In genomic region chr10:85606401-85606800, GRCh38 we compare ENCODE assay signal across 16 cellular contexts.
"Had no signal": no experiment of that assay in that cellular context is flagged by ENCODE, and none has a peak within 500 bp of the region (broad histone marks: within the 10 kb centered on the region; RNA-seq: fewer than 3 reads in every experiment).

No MANE protein-coding gene starts in this region.

- H3K79me2 ChIP-seq: hepatocyte had no signal

- H3K4me1 Mint-ChIP-seq: stimulated activated naive B cell treated with anti-CD40 and anti-IgM and Interleukin-4, amounts not matched to agents 10 μg/mL and 1 μg/mL and 100 μg/mL, for 72 hours had no signal

- H3K4me3 ChIP-seq: hepatocyte, mucosa of descending colon, sigmoid colon, skin epidermis, testis, transverse colon had no signal

- H3K36me3 ChIP-seq: neutrophil, sigmoid colon, transverse colon had no signal

- H2AFZ ChIP-seq: hepatocyte had no signal

- DNase-seq: effector memory CD8-positive, alpha-beta T cell; erythroblast; foreskin melanocyte; kidney glomerular epithelial cell; mucosa of descending colon; naive thymus-derived CD8-positive, alpha-beta T cell; sigmoid colon; stimulated activated CD4-positive, alpha-beta T cell treated with anti-CD3 and anti-CD28 coated beads, Interleukin-2, amount 100 ng/mL, for 24 hours; stimulated activated CD4-positive, alpha-beta T cell treated with anti-CD3 and anti-CD28 coated beads, Interleukin-4, amount 100 ng/mL, for 4 hours; stimulated activated naive B cell treated with anti-CD40 and anti-IgM and Interleukin-4, amounts not matched to agents 10 μg/mL and 1 μg/mL and 100 μg/mL, for 72 hours; stimulated activated naive CD8-positive, alpha-beta T cell treated with anti-CD3 and anti-CD28 coated beads, Interleukin-15, amount 100 ng/mL, for 72 hours; testis; transverse colon had no signal

- H3K36me3 Mint-ChIP-seq: naive thymus-derived CD8-positive, alpha-beta T cell; stimulated activated naive B cell treated with anti-CD40 and anti-IgM and Interleukin-4, amounts not matched to agents 10 μg/mL and 1 μg/mL and 100 μg/mL, for 72 hours had no signal

- H3K4me1 ChIP-seq: sigmoid colon, testis, transverse colon had no signal

- H3K27ac ChIP-seq: hepatocyte, neutrophil, sigmoid colon, skin epidermis, testis, transverse colon had no signal

- H3K27ac Mint-ChIP-seq: effector memory CD8-positive, alpha-beta T cell; stimulated activated naive B cell treated with anti-CD40 and anti-IgM and Interleukin-4, amounts not matched to agents 10 μg/mL and 1 μg/mL and 100 μg/mL, for 72 hours; stimulated activated naive CD8-positive, alpha-beta T cell treated with anti-CD3 and anti-CD28 coated beads, Interleukin-15, amount 100 ng/mL, for 72 hours had no signal

- H3K4me2 ChIP-seq: hepatocyte had no signal

- ATAC-seq: effector memory CD8-positive, alpha-beta T cell; mucosa of descending colon; naive thymus-derived CD8-positive, alpha-beta T cell; stimulated activated naive B cell treated with anti-CD40 and anti-IgM and Interleukin-4, amounts not matched to agents 10 μg/mL and 1 μg/mL and 100 μg/mL, for 72 hours; stimulated activated naive CD8-positive, alpha-beta T cell treated with anti-CD3 and anti-CD28 coated beads, Interleukin-15, amount 100 ng/mL, for 72 hours had no signal

- H3K27me3 ChIP-seq: hepatocyte, neutrophil, sigmoid colon, testis, transverse colon had no signal

- H3K4me3 Mint-ChIP-seq: effector memory CD8-positive, alpha-beta T cell; naive thymus-derived CD8-positive, alpha-beta T cell; stimulated activated naive B cell treated with anti-CD40 and anti-IgM and Interleukin-4, amounts not matched to agents 10 μg/mL and 1 μg/mL and 100 μg/mL, for 72 hours; stimulated activated naive CD8-positive, alpha-beta T cell treated with anti-CD3 and anti-CD28 coated beads, Interleukin-15, amount 100 ng/mL, for 72 hours had no signal

- H3K27me3 Mint-ChIP-seq: effector memory CD8-positive, alpha-beta T cell; naive thymus-derived CD8-positive, alpha-beta T cell; stimulated activated naive B cell treated with anti-CD40 and anti-IgM and Interleukin-4, amounts not matched to agents 10 μg/mL and 1 μg/mL and 100 μg/mL, for 72 hours; stimulated activated naive CD8-positive, alpha-beta T cell treated with anti-CD3 and anti-CD28 coated beads, Interleukin-15, amount 100 ng/mL, for 72 hours had no signal

- H3K9me3 ChIP-seq: mucosa of descending colon, neutrophil, sigmoid colon, testis, transverse colon had no signal

- H3K9me3 Mint-ChIP-seq: effector memory CD8-positive, alpha-beta T cell; naive thymus-derived CD8-positive, alpha-beta T cell; stimulated activated naive B cell treated with anti-CD40 and anti-IgM and Interleukin-4, amounts not matched to agents 10 μg/mL and 1 μg/mL and 100 μg/mL, for 72 hours; stimulated activated naive CD8-positive, alpha-beta T cell treated with anti-CD3 and anti-CD28 coated beads, Interleukin-15, amount 100 ng/mL, for 72 hours had no signal
